ENCODE assay signal across 8 cellular contexts in the genomic region with DNA sequence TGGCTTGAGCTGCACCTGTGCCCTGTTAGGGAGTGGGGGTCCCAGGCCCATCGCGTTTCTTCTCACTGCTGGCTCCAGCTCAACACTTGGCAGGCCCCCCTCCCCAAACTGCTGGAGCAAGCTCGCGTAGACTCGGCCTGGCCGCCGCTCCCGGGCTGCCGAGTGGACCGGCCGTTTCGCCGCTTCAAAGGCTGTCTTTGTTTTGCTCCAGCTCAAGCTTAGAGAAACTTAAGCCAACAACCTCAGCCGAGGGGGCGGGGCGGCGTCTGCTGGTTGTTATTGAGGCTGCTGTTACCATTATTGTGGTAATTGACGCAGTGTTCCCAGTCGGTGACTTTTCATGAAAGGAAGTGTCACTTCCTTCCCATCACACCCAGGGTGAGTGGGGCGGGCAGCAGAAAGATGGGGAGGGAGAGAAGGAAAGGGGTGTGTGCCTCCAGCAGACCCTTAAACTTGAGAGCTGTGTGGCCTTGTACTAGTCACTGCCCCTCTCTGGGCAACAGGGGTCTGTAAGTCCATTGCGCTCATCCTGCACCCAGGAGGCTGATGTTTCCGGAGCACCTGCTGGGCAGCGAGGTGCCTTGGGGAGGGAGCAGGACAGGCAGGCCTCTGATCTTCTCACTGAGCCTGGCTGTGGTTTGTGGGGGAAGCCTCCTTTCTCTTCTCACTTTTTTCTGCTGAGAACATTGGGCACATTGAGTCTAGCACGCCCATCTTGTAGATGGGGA. TPM values are rescaled to one million over a fixed set of nuclear protein-coding genes. Genes with fewer than 3 reads are reported as not detected.
DNase-seq lines count a peak whose midpoint lies in the region; ATAC-seq, FAIRE-seq and TF ChIP-seq lines count a peak whose summit lies in the region.

No MANE protein-coding gene starts in this region.

- 0 out of 2 replicates have a peak, but pooled peaks have one; percentile 5 for TF ChIP-seq POLR2A in GM12891 (IDR thresholded peaks at IDR 0.05; ENCODE audit: low read depth, low read length)
- no peak for TF ChIP-seq POLR2A in lower leg skin (IDR thresholded peaks at IDR 0.05)

- intact Hi-C loops in lower leg skin (cut with DNase I; ENCODE audit: low total_unique reads), result no loop called here

- WGBS in lower leg skin, 2 donors, result 33 to 48% methylated on average over 23 to 24 of the region's 24 CpGs

- peak overlapping the region; percentile 88 for H3K4me3 ChIP-seq in lower leg skin (ENCODE audit: low read depth, poor library complexity, severe bottlenecking)

- no peak for TF ChIP-seq CTCF in lower leg skin (IDR thresholded peaks at IDR 0.05)

- peak; percentile 87 for FAIRE-seq in GM12891 (lab: Jason Lieb, UNC)

- ATAC-seq in HG03520 (IDR thresholded peaks at IDR 0.05; ENCODE audit: unreplicated experiment), result no peak
- ATAC-seq in HG03097 (IDR thresholded peaks at IDR 0.05; ENCODE audit: low FRiP score, unreplicated experiment), result no peak

- DNase-seq in GM12891 (ENCODE audit: insufficient read length, low spot score) (no peak), cerebellar cortex (ENCODE audit: low spot score) (peak; percentile 14), lower leg skin (ENCODE audit: low spot score in 2 of 2) (peak; percentile 86 to 98), HPDE6-E6E7 (ENCODE audit: extremely low spot score) (no peak)
- DNase-seq in activated CD4-positive, alpha-beta T cell treated with anti-CD3 and anti-CD28 coated beads for 1 hour, result peak; percentile 82
- peak; percentile 73 to 77 (median 75) for DNase-seq in stimulated activated CD4-positive, alpha-beta T cell treated with anti-CD3 and anti-CD28 coated beads, TNF-alpha, amount 100 ng/mL, for 1 hour (ENCODE audit: low read depth in 3 of 3, low spot score in 1 of 3)

TF ChIP-seq in GM12891, 5 proteins besides CTCF, POLR2A, EP300 and RAD21:
- TF ChIP-seq SPI1 (IDR thresholded peaks at IDR 0.05; ENCODE audit: low read depth, low read length), result peak; percentile 60
- no peak for TF ChIP-seq PAX5 (IDR thresholded peaks at IDR 0.05; ENCODE audit: insufficient read depth, low read length, severe bottlenecking)
- TF ChIP-seq POLR2AphosphoS5 (IDR thresholded peaks at IDR 0.05; ENCODE audit: low read depth, low read length), result peak; percentile 14; the same call in 1 of the 2 replicates

RNA-seq across cellular contexts. Expression of gene ARID5A, which starts 2.1 kb away (rescaled TPM):
- polyA plus RNA-seq in GM12891 (2012; ENCODE audit: low read depth, missing spikeins), result 54.4 TPM
- 10 to 100 TPM; 12.0 to 23.0 (median 19.7) TPM for total RNA-seq in lower leg skin

RNA-seq across cellular contexts. Expression of gene NEURL3, which starts 33.5 kb away (rescaled TPM):
- polyA plus RNA-seq in GM12891 (2012; ENCODE audit: low read depth, missing spikeins), result 0.60 TPM
- total RNA-seq in lower leg skin, result 1 to 10 TPM in 2 of 4 donors, under 1 TPM in 2; 0.57 to 3.0 (median 1.7) TPM

Comparison
In these comparisons a context has a peak if more than half of its experiments do, and no peak if none do; other contexts are left out.
1. DNase-seq: peak in activated CD4-positive, alpha-beta T cell treated with anti-CD3 and anti-CD28 coated beads for 1 hour (single experiment), cerebellar cortex (single experiment), lower leg skin (2 of 2) and stimulated activated CD4-positive, alpha-beta T cell treated with anti-CD3 and anti-CD28 coated beads, TNF-alpha, amount 100 ng/mL, for 1 hour (3 of 3); none in GM12891 (single experiment) and HPDE6-E6E7 (single experiment).